ENCODE assay signal across 12 cellular contexts in genomic region chr6:170177383-170178265, GRCh38.
DNase-seq lines count a peak whose midpoint lies in the region; ATAC-seq, FAIRE-seq and TF ChIP-seq lines count a peak whose summit lies in the region.
"Had no signal": no experiment of that assay in that cellular context is flagged by ENCODE, and none has a peak within 500 bp of the region (broad histone marks: within the 10 kb centered on the region; RNA-seq: fewer than 3 reads in every experiment).

No MANE protein-coding gene starts in this region.

- H3K4me1 ChIP-seq in HepG2 (ENCODE audit: insufficient read depth, low read length) = no peaks in the 10 kb centered on the region

- POLR2A ChIA-PET in HepG2 (lab: Yijun Ruan, JAX) = no interaction called here

- H4K20me1 ChIP-seq in HepG2 (ENCODE audit: insufficient read depth, low read length) = no peaks in the 10 kb centered on the region

- no TSS peak for BruUV-seq in HepG2 (replicated peaks; lab: Mats Ljungman, UMichigan)

- no peak for TF ChIP-seq CTCF in HepG2 (CRISPR knock-in tag; IDR thresholded peaks at IDR 0.05)

- no peak overlapping the region for H3K27ac Mint-ChIP-seq in T-helper 17 cell

- H3K27me3 ChIP-seq in HepG2 (ENCODE audit: control insufficient read depth in 1 of 2, insufficient read depth in 2 of 2, low read length in 2 of 2) = peaks cover 3 to 36% of the 10 kb centered on the region in 2 experiments

- H3K4me3 Mint-ChIP-seq in T-helper 17 cell = no peak overlapping the region

- no peak for ATAC-seq in Right ventricle myocardium inferior
- ATAC-seq in T-helper 17 cell = peak; percentile 23
- ATAC-seq in HepG2 = peak; percentile 24
- ATAC-seq in HG02571 (IDR thresholded peaks at IDR 0.05; ENCODE audit: unreplicated experiment) = no peak
- no peak for ATAC-seq in GM19463 (IDR thresholded peaks at IDR 0.05; ENCODE audit: unreplicated experiment)
- no peak for ATAC-seq in HG03045 (IDR thresholded peaks at IDR 0.05; ENCODE audit: unreplicated experiment)

- no peak for FAIRE-seq in HepG2 (lab: Jason Lieb, UNC)
- FAIRE-seq: D721Med, TTC549 had no signal

- DNase-seq in Right ventricle myocardium inferior (ENCODE audit: missing footprints) = peak; percentile 71
- DNase-seq in cardiac septum (ENCODE audit: low spot score) = no peak
- DNase-seq in T-helper 17 cell = no peak
- no peak for DNase-seq in HepG2 (ENCODE audit: low spot score)
- DNase-seq in ureter (ENCODE audit: low spot score) = peak; percentile 40

- peaks cover 6% of the 10 kb centered on the region for H3K4me1 Mint-ChIP-seq in T-helper 17 cell

- peaks cover 6% of the 10 kb centered on the region for H3K36me3 Mint-ChIP-seq in T-helper 17 cell (ENCODE audit: low read depth)

- no peak overlapping the region for H3K9ac ChIP-seq in HepG2 (ENCODE audit: insufficient read depth, low read depth, low read length)

- intact Hi-C loops in Right ventricle myocardium inferior (cut with DNase I) (no loop called here), cardiac septum (cut with DNase I) (no loop called here), HepG2 (cut with micrococcal nuclease; ENCODE audit: unreplicated experiment) (no loop called here)

- TF ChIP-seq EP300 in HepG2 (IDR thresholded peaks at IDR 0.05; ENCODE audit: low read depth in 2 of 2, low read length in 2 of 2) = no peak
- no peak for TF ChIP-seq EP300 in HepG2 (CRISPR knock-in tag; IDR thresholded peaks at IDR 0.05; ENCODE audit: borderline replicate concordance)

- CTCF ChIA-PET in HepG2 (lab: Yijun Ruan, JAX; ENCODE audit: low intra/inter-chr PET ratio, low total read pairs) = no interaction called here

- H2AFZ ChIP-seq in HepG2 (ENCODE audit: low read length) = no peak overlapping the region

- H3K4me2 ChIP-seq in HepG2 (ENCODE audit: low read depth, low read length) = no peak overlapping the region
- H3K4me2 ChIP-seq: smooth muscle cell had no signal

- TF ChIP-seq POLR2A in HepG2 (IDR thresholded peaks at IDR 0.05; ENCODE audit: insufficient read depth in 1 of 2, low read depth in 2 of 2, low read length in 2 of 2) = no peak

- H3K27ac ChIP-seq in HepG2 (ENCODE audit: extremely low read length, insufficient read depth, low read length) = no peak overlapping the region

- TF ChIP-seq RAD21 in HepG2 (CRISPR knock-in tag; IDR thresholded peaks at IDR 0.05) = no peak

- H3K79me2 ChIP-seq in HepG2 (ENCODE audit: insufficient read depth, low read length) = no peaks in the 10 kb centered on the region

- WGBS in HepG2 (ENCODE audit: low lambda C conversion rate) = 72% methylated on average over 30 of the region's 38 CpGs

- H3K27me3 Mint-ChIP-seq in T-helper 17 cell = peaks cover 18% of the 10 kb centered on the region

- no peak overlapping the region for H3K4me3 ChIP-seq in HepG2 (replicated peaks in 1 of 3; ENCODE audit: insufficient read depth in 1 of 3, low read depth in 2 of 3, low read length in 3 of 3)
- H3K4me3 ChIP-seq: lung, smooth muscle cell had no signal

- in situ Hi-C loops in HepG2 (cut with HindIII; ENCODE audit: extremely low pct_ligation_motif_present, low pct_unique_long_range_greater_than_20kb) = no loop called here

- H3K36me3 ChIP-seq in HepG2 (replicated peaks in 1 of 2; ENCODE audit: control insufficient read depth in 1 of 2, insufficient read depth in 2 of 2, low read length in 2 of 2) = no peaks in the 10 kb centered on the region

- H3K9me3 ChIP-seq in T-helper 17 cell (ENCODE audit: control insufficient read depth, low read length, poor library complexity, severe bottlenecking) = no peaks in the 10 kb centered on the region
- H3K9me3 ChIP-seq in HepG2 (ENCODE audit: low read length) = no peaks in the 10 kb centered on the region

TF ChIP-seq in HepG2, 621 proteins besides CTCF, POLR2A, EP300 and RAD21:
- TF ChIP-seq ZNF333 (CRISPR knock-in tag; IDR thresholded peaks at IDR 0.05; ENCODE audit: borderline replicate concordance) (no peak), HINFP (CRISPR knock-in tag; IDR thresholded peaks at IDR 0.05; ENCODE audit: low read depth) (no peak), MIER3 (CRISPR knock-in tag; IDR thresholded peaks at IDR 0.05; ENCODE audit: borderline replicate concordance) (no peak), PREB (CRISPR knock-in tag; IDR thresholded peaks at IDR 0.05) (no peak), ATF7-NPFF (CRISPR knock-in tag; IDR thresholded peaks at IDR 0.05; ENCODE audit: low read depth) (no peak), SNAPC5 (CRISPR knock-in tag; IDR thresholded peaks at IDR 0.05; ENCODE audit: borderline replicate concordance) (no peak), ETV6 (CRISPR knock-in tag; conservative IDR thresholded peaks at IDR 0.05) (no peak), AKAP8 (CRISPR knock-in tag; IDR thresholded peaks at IDR 0.05) (no peak), ZNF263 (CRISPR knock-in tag; IDR thresholded peaks at IDR 0.05) (no peak), KDM3A (CRISPR knock-in tag; IDR thresholded peaks at IDR 0.05; ENCODE audit: low read depth) (no peak), JARID2 (CRISPR knock-in tag; IDR thresholded peaks at IDR 0.05; ENCODE audit: insufficient replicate concordance) (no peak), SUZ12 (IDR thresholded peaks at IDR 0.05; ENCODE audit: low read depth, low read length) (no peak), ZNF280B (CRISPR knock-in tag; IDR thresholded peaks at IDR 0.05; ENCODE audit: borderline replicate concordance) (no peak), MAFG (CRISPR knock-in tag; IDR thresholded peaks at IDR 0.05) (no peak), CBX1 (IDR thresholded peaks at IDR 0.05; ENCODE audit: low read depth) (no peak), PAX8 (CRISPR knock-in tag; IDR thresholded peaks at IDR 0.05; ENCODE audit: borderline replicate concordance) (no peak)

Comparison
In these comparisons a context has a peak if more than half of its experiments do, and no peak if none do; other contexts are left out.
1. DNase-seq: peak in Right ventricle myocardium inferior (single experiment) and ureter (single experiment); none in cardiac septum (single experiment), T-helper 17 cell (0 of 3) and HepG2 (single experiment).
2. ATAC-seq: peak in T-helper 17 cell (single experiment) and HepG2 (single experiment); none in Right ventricle myocardium inferior (single experiment), HG02571 (single experiment), GM19463 (single experiment) and HG03045 (single experiment).